In genomic region chr1:156659672-156659993, GRCh38 we compare ENCODE assay signal across 1 cellular context.
TF ChIP-seq lines count a peak whose summit lies in the region.

No MANE protein-coding gene starts in this region.

TF ChIP-seq in IMR-90, 13 proteins besides CTCF, POLR2A, EP300 and RAD21:
- TF ChIP-seq USF2 (IDR thresholded peaks at IDR 0.05; ENCODE audit: low read depth, low read length) = no peak
- TF ChIP-seq CHD1 (IDR thresholded peaks at IDR 0.05; ENCODE audit: low read depth, low read length) = no peak
- TF ChIP-seq BHLHE40 (IDR thresholded peaks at IDR 0.05; ENCODE audit: low read depth, low read length) = no peak
- TF ChIP-seq FOS (IDR thresholded peaks at IDR 0.05; ENCODE audit: low read depth, low read length) = no peak
- TF ChIP-seq SMC3 (IDR thresholded peaks at IDR 0.05; ENCODE audit: low read depth, low read length) = no peak
- no peak for TF ChIP-seq CEBPB (IDR thresholded peaks at IDR 0.05; ENCODE audit: low read depth, low read length)
- TF ChIP-seq RFX5 (IDR thresholded peaks at IDR 0.05; ENCODE audit: low read depth, low read length) = no peak
- TF ChIP-seq MAZ (IDR thresholded peaks at IDR 0.05; ENCODE audit: borderline replicate concordance, low read depth, low read length) = no peak
- no peak for TF ChIP-seq MXI1 (IDR thresholded peaks at IDR 0.05; ENCODE audit: borderline replicate concordance, low read depth, low read length)
- no peak for TF ChIP-seq RCOR1 (IDR thresholded peaks at IDR 0.05; ENCODE audit: insufficient replicate concordance, low read length)
- no peak for TF ChIP-seq ELK1 (IDR thresholded peaks at IDR 0.05; ENCODE audit: borderline replicate concordance, low read depth, low read length)
- TF ChIP-seq MAFK (IDR thresholded peaks at IDR 0.05; ENCODE audit: low read depth, low read length) = no peak
- no peak for TF ChIP-seq NFE2L2 (IDR thresholded peaks at IDR 0.05; ENCODE audit: low read depth, low read length)
